ENCODE assay signal across 9 cellular contexts in the genomic region with DNA sequence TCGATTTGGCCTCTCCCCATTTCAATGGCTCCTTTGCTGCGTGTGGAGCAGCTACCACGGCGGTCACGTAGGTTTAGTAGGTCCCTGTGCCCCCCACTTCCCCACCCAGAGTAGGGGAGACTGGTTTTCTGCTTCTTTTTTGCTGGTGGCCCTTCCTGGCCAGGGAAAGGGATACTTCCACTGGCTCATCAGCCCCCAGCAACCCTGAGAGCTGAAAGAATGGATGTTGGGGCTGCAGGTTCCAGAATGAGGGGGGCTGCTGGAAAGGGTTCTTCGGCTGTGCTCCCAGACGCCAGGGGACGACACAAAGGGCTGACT.
DNase-seq lines count a peak whose midpoint lies in the region; ATAC-seq and TF ChIP-seq lines count a peak whose summit lies in the region.
"Had no signal": no experiment of that assay in that cellular context is flagged by ENCODE, and none has a peak within 500 bp of the region (broad histone marks: within the 10 kb centered on the region; RNA-seq: fewer than 3 reads in every experiment).

No MANE protein-coding gene starts in this region.

- no peaks in the 10 kb centered on the region for H3K9me3 Mint-ChIP-seq in naive thymus-derived CD8-positive, alpha-beta T cell

- in situ Hi-C loops in KBM-7 (cut with MboI; ENCODE audit: low pct_unique_long_range_greater_than_20kb, low sequenced_read_pairs), result no loop called here

- TF ChIP-seq CTCF in AG09309 (IDR thresholded peaks at IDR 0.05; ENCODE audit: control insufficient read depth, insufficient read depth, low read depth, low read length, missing control alignments), result peak; percentile 10

- peak overlapping the region; percentile 37 to 99 (median 92) for H3K27ac Mint-ChIP-seq in naive thymus-derived CD8-positive, alpha-beta T cell

- peaks cover 15 to 73% (median 52%) of the 10 kb centered on the region in 4 donors for H3K4me1 Mint-ChIP-seq in naive thymus-derived CD8-positive, alpha-beta T cell

- POLR2A ChIA-PET in naive thymus-derived CD8-positive, alpha-beta T cell (lab: Charles Lee), result interaction anchor here (4.3 to 6.4 kb wide), 3 partner anchors 12 to 19 kb away, joined by 30 to 112 read pairs (median 51); no protein-coding TSS in a partner anchor

- DNase-seq in AG09309 (ENCODE audit: low read depth), result no peak
- DNase-seq in KBM-7, result peak; percentile 40
- peak in 1 of 10 donors; percentile 52 for DNase-seq in naive thymus-derived CD8-positive, alpha-beta T cell
- DNase-seq in cerebellar cortex (ENCODE audit: low spot score), result no peak
- no peak for DNase-seq in activated CD4-positive, alpha-beta T cell treated with anti-CD3 and anti-CD28 coated beads for 4 hours
- DNase-seq in Ammon's horn (ENCODE audit: low spot score), result no peak
- DNase-seq: NCI-H510A had no signal

- peak overlapping the region; percentile 75 for H3K4me3 ChIP-seq in AG09309 (ENCODE audit: control insufficient read depth, low read depth, low read length)

- H3K36me3 Mint-ChIP-seq in naive thymus-derived CD8-positive, alpha-beta T cell, result peaks cover 0 to 6% (median 0%) of the 10 kb centered on the region in 3 donors

- no peaks in the 10 kb centered on the region for H3K27me3 Mint-ChIP-seq in naive thymus-derived CD8-positive, alpha-beta T cell

- no peak for ATAC-seq in naive thymus-derived CD8-positive, alpha-beta T cell
- no peak for ATAC-seq in HG03457 (IDR thresholded peaks at IDR 0.05; ENCODE audit: unreplicated experiment)

- H3K4me3 Mint-ChIP-seq in naive thymus-derived CD8-positive, alpha-beta T cell, result peak overlapping the region in 5 of 10 donors; percentile 11 to 92 (median 78)

- H3K27ac ChIP-seq in cingulate gyrus (ENCODE audit: low read depth, low read length), result peak overlapping the region; percentile 98
